In the genomic region with DNA sequence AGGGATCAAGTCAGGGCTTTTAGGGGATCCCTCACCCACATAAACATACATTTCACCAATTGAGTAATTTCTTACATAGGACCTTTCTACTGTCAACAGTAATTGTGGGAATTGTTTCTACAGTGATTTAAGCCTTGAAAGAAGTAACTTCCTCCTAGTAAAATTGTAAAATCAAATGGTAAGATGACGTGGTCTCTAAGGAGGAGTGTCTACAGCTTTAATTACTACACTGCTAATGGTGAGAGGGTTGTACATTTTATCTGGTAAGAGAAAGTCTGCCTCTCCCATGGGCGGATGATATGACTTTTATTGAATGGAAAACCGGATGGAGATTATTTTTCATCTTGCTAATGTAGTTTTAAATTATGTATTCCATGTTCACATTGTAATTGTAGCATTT, we compare ENCODE assay signal across 14 cellular contexts.
DNase-seq lines count a peak whose midpoint lies in the region; ATAC-seq, FAIRE-seq and TF ChIP-seq lines count a peak whose summit lies in the region.
"Had no signal": no experiment of that assay in that cellular context is flagged by ENCODE, and none has a peak within 500 bp of the region (broad histone marks: within the 10 kb centered on the region; RNA-seq: fewer than 3 reads in every experiment).

No MANE protein-coding gene starts in this region.

- H3K36me3 Mint-ChIP-seq in CD14-positive monocyte (peaks cover 31 to 34% of the 10 kb centered on the region in 2 donors), activated B cell treated with CpG ODN at 0.5 μM for 24 hours (ENCODE audit: low read depth) (peaks cover 22% of the 10 kb centered on the region)

- peak overlapping the region; percentile 63 to 82 for H3K4me3 Mint-ChIP-seq in CD14-positive monocyte
- H3K4me3 Mint-ChIP-seq in activated B cell treated with CpG ODN at 0.5 μM for 24 hours, result peak overlapping the region; percentile 69

- TF ChIP-seq POLR2A in GM18505 (IDR thresholded peaks at IDR 0.05; ENCODE audit: borderline replicate concordance, extremely low read depth, insufficient read depth, insufficient read length), result no peak

- peak; percentile 8 for FAIRE-seq in GM19239 (lab: Jason Lieb, UNC)

- ATAC-seq in activated B cell treated with CpG ODN at 0.5 μM for 24 hours (ENCODE audit: low read depth), result no peak
- ATAC-seq in GM18505 (IDR thresholded peaks at IDR 0.05; ENCODE audit: unreplicated experiment), result no peak

- CTCF ChIA-PET in activated B cell treated with CpG ODN at 0.5 μM for 24 hours (lab: Charles Lee), result no interaction called here

- H3K9me3 Mint-ChIP-seq in CD14-positive monocyte (no peaks in the 10 kb centered on the region), activated B cell treated with CpG ODN at 0.5 μM for 24 hours (no peaks in the 10 kb centered on the region)
- H3K9me3 Mint-ChIP-seq: CD4-positive, CD25-positive, alpha-beta regulatory T cell had no signal

- H3K27me3 Mint-ChIP-seq in CD14-positive monocyte (ENCODE audit: low read depth in 3 of 3) (peaks cover 0 to 1% (median 1%) of the 10 kb centered on the region in 3 donors), activated B cell treated with CpG ODN at 0.5 μM for 24 hours (no peaks in the 10 kb centered on the region)
- H3K27me3 Mint-ChIP-seq: CD4-positive, CD25-positive, alpha-beta regulatory T cell had no signal

- DNase-seq in CD14-positive monocyte (ENCODE audit: low spot score) (no peak), GM19239 (ENCODE audit: insufficient read length, low spot score) (no peak), activated B cell treated with CpG ODN at 0.5 μM for 24 hours (no peak), iPS-NIHi7 (ENCODE audit: extremely low spot score) (no peak), GM13976 (ENCODE audit: low spot score) (no peak)
- DNase-seq: activated CD4-positive, alpha-beta T cell treated with anti-CD3 and anti-CD28 coated beads, Interleukin-2, amount 50 U/mL, for 1 hour; glutamatergic neuron; NCI-H1048; NCI-H2171 treated with DMSO at 0.1 percent for 48 hours; stimulated activated CD8-positive, alpha-beta memory T cell treated with anti-CD3 and anti-CD28 coated beads, Interleukin-4, amount 100 ng/mL, for 48 hours had no signal

- in situ Hi-C loops in GM13976 (cut with MboI; ENCODE audit: low sequenced_read_pairs, unreplicated experiment), result no loop called here

- H3K36me3 ChIP-seq in mucosa of rectum (ENCODE audit: control insufficient read depth in 2 of 2, insufficient read depth in 2 of 2, low read length in 2 of 2), result peaks cover 0 to 8% of the 10 kb centered on the region in 2 donors

- no peaks in the 10 kb centered on the region for H3K9me3 ChIP-seq in mucosa of rectum (ENCODE audit: control insufficient read depth in 2 of 2, low read length in 2 of 2)

- POLR2A ChIA-PET in activated B cell treated with CpG ODN at 0.5 μM for 24 hours (lab: Charles Lee), result no interaction called here

- intact Hi-C loops in CD14-positive monocyte (cut with micrococcal nuclease), result loop anchor here in 1 of 2 donors (1.0 kb wide), 1 partner anchor 10 kb away; no protein-coding TSS in a partner anchor
- intact Hi-C loops in activated B cell treated with CpG ODN at 0.5 μM for 24 hours (cut with micrococcal nuclease), result no loop called here

- no peak overlapping the region for H3K4me3 ChIP-seq in mucosa of rectum (ENCODE audit: low read length in 2 of 2)

- peaks cover 50% of the 10 kb centered on the region for H3K4me1 Mint-ChIP-seq in CD14-positive monocyte
- peaks cover 58% of the 10 kb centered on the region for H3K4me1 Mint-ChIP-seq in activated B cell treated with CpG ODN at 0.5 μM for 24 hours

- H3K27ac ChIP-seq in mucosa of rectum (ENCODE audit: low read depth in 2 of 2, low read length in 2 of 2), result peak overlapping the region; percentile 78
- H3K27ac ChIP-seq: epithelial cell of prostate had no signal

- H3K27ac Mint-ChIP-seq in CD14-positive monocyte, result peak overlapping the region; percentile 71 to 87 (median 83)
- peak overlapping the region; percentile 6 for H3K27ac Mint-ChIP-seq in activated B cell treated with CpG ODN at 0.5 μM for 24 hours

- TF ChIP-seq CTCF in CD14-positive monocyte (IDR thresholded peaks at IDR 0.05) (no peak), activated B cell treated with CpG ODN at 0.5 μM for 24 hours (IDR thresholded peaks at IDR 0.05) (no peak), GM13976 (IDR thresholded peaks at IDR 0.05; ENCODE audit: borderline replicate concordance, control extremely low read depth, extremely low read depth, insufficient read depth, missing control alignments) (no peak)

- H3K27me3 ChIP-seq in mucosa of rectum (ENCODE audit: control insufficient read depth in 2 of 2, insufficient read depth in 2 of 2, low read length in 2 of 2), result no peaks in the 10 kb centered on the region

- H3K9ac ChIP-seq in mucosa of rectum (ENCODE audit: low read depth in 1 of 2, low read length in 2 of 2), result peak overlapping the region in 1 of 2 donors; percentile 57

- H3K4me1 ChIP-seq in mucosa of rectum (ENCODE audit: control insufficient read depth in 2 of 2, insufficient read depth in 2 of 2, low read length in 2 of 2), result peaks cover 37 to 57% of the 10 kb centered on the region in 2 donors
